1 cellular context compared by ENCODE assay signal in genomic region chr4:152462715-152463114, GRCh38.
TF ChIP-seq lines count a peak whose summit lies in the region.

No MANE protein-coding gene starts in this region.

TF ChIP-seq in GM12878, 131 proteins besides CTCF, POLR2A, EP300 and RAD21 (continued from another document):
- no peak for TF ChIP-seq ZBTB33 (IDR thresholded peaks at IDR 0.05)
- TF ChIP-seq STAT3 (IDR thresholded peaks at IDR 0.05; ENCODE audit: low read depth, low read length) = no peak
- TF ChIP-seq STAT1 (conservative IDR thresholded peaks at IDR 0.05) = no peak
- no peak for TF ChIP-seq BCL3 (IDR thresholded peaks at IDR 0.05; ENCODE audit: borderline replicate concordance, insufficient read depth, low read depth, low read length, poor library complexity, severe bottlenecking)
- TF ChIP-seq PBX3 (IDR thresholded peaks at IDR 0.05; ENCODE audit: insufficient replicate concordance, low read depth, low read length) = no peak
